14 cellular contexts compared by ENCODE assay signal in genomic region chr5:67799732-67800234, GRCh38.
DNase-seq lines count a peak whose midpoint lies in the region; ATAC-seq and TF ChIP-seq lines count a peak whose summit lies in the region.
"Had no signal": no experiment of that assay in that cellular context is flagged by ENCODE, and none has a peak within 500 bp of the region (broad histone marks: within the 10 kb centered on the region; RNA-seq: fewer than 3 reads in every experiment).

No MANE protein-coding gene starts in this region.

- H3K4me3 ChIP-seq in AG09309 (ENCODE audit: control insufficient read depth, low read depth, low read length) (no peak overlapping the region), brain microvascular endothelial cell (ENCODE audit: low read depth, low read length) (no peak overlapping the region)
- H3K4me3 ChIP-seq: GM12878 had no signal

- H3K9me3 Mint-ChIP-seq in activated naive CD4-positive, alpha-beta T cell treated with anti-CD3 and anti-CD28 coated beads for 36 hours: peaks cover 4% of the 10 kb centered on the region

- no peak overlapping the region for H3K27ac Mint-ChIP-seq in activated naive CD4-positive, alpha-beta T cell treated with anti-CD3 and anti-CD28 coated beads for 36 hours
- H3K27ac Mint-ChIP-seq: activated naive CD4-positive, alpha-beta T cell treated with anti-CD3 and anti-CD28 coated beads, Interleukin-2, amount 50 U/mL, for 24 hours had no signal

- H3K36me3 ChIP-seq in brain microvascular endothelial cell (replicated peaks): no peaks in the 10 kb centered on the region
- H3K36me3 ChIP-seq: WERI-Rb-1 had no signal

- CTCF ChIA-PET in activated naive CD4-positive, alpha-beta T cell treated with anti-CD3 and anti-CD28 coated beads for 36 hours (lab: Charles Lee): interaction anchor here (0.6 kb wide), 1 partner anchor 546 kb away, joined by 3 read pairs; no protein-coding TSS in a partner anchor

- no peak overlapping the region for H3K4me3 Mint-ChIP-seq in activated naive CD4-positive, alpha-beta T cell treated with anti-CD3 and anti-CD28 coated beads for 36 hours
- H3K4me3 Mint-ChIP-seq: activated naive CD4-positive, alpha-beta T cell treated with anti-CD3 and anti-CD28 coated beads, Interleukin-2, amount 50 U/mL, for 24 hours had no signal

- intact Hi-C loops in left ventricle myocardium superior (cut with micrococcal nuclease) (loop anchor here (10.0 kb wide), 1 partner anchor 105 kb away; no protein-coding TSS in a partner anchor), sciatic nerve (cut with DNase I) (no loop called here)
- intact Hi-C loops in activated naive CD4-positive, alpha-beta T cell treated with anti-CD3 and anti-CD28 coated beads for 36 hours (cut with micrococcal nuclease): no loop called here

- peak; percentile 51 for DNase-seq in AG09309 (ENCODE audit: low read depth)
- DNase-seq in brain microvascular endothelial cell: peak; percentile 44
- DNase-seq in left ventricle myocardium superior: peak; percentile 47
- DNase-seq in sciatic nerve (ENCODE audit: low spot score): peak; percentile 65
- no peak for DNase-seq in MV-4-11 (lab: John Stamatoyannopoulos, UW)
- no peak for DNase-seq in activated naive CD4-positive, alpha-beta T cell treated with anti-CD3 and anti-CD28 coated beads for 36 hours
- DNase-seq: DMS53, midbrain, WERI-Rb-1 had no signal

- no peaks in the 10 kb centered on the region for H3K27me3 ChIP-seq in brain microvascular endothelial cell (replicated peaks)

- in situ Hi-C loops in brain microvascular endothelial cell (cut with HindIII; ENCODE audit: low pct_ligation_motif_present, low sequenced_read_pairs): no loop called here

- ATAC-seq in left ventricle myocardium superior: peak; percentile 92
- ATAC-seq in sciatic nerve: peak; percentile 96
- no peak for ATAC-seq in HG02610 (IDR thresholded peaks at IDR 0.05; ENCODE audit: unreplicated experiment)
- no peak for ATAC-seq in GM19324 (IDR thresholded peaks at IDR 0.05; ENCODE audit: low FRiP score, unreplicated experiment)
- ATAC-seq: GM12878, SK-N-SH treated with all-trans-retinoic acid at 6 μM for 48 hours had no signal

- no peaks in the 10 kb centered on the region for H3K4me1 Mint-ChIP-seq in activated naive CD4-positive, alpha-beta T cell treated with anti-CD3 and anti-CD28 coated beads for 36 hours (ENCODE audit: low read depth)
- H3K4me1 Mint-ChIP-seq: activated naive CD4-positive, alpha-beta T cell treated with anti-CD3 and anti-CD28 coated beads, Interleukin-2, amount 50 U/mL, for 24 hours had no signal

- H3K36me3 Mint-ChIP-seq in activated naive CD4-positive, alpha-beta T cell treated with anti-CD3 and anti-CD28 coated beads for 36 hours (ENCODE audit: low read depth): no peaks in the 10 kb centered on the region
- H3K36me3 Mint-ChIP-seq: activated naive CD4-positive, alpha-beta T cell treated with anti-CD3 and anti-CD28 coated beads, Interleukin-2, amount 50 U/mL, for 24 hours had no signal

- TF ChIP-seq CTCF in AG09309 (IDR thresholded peaks at IDR 0.05; ENCODE audit: control insufficient read depth, insufficient read depth, low read depth, low read length, missing control alignments) (no peak), brain microvascular endothelial cell (IDR thresholded peaks at IDR 0.05; ENCODE audit: low read depth, low read length, missing control alignments) (no peak)

- no peaks in the 10 kb centered on the region for H3K27me3 Mint-ChIP-seq in activated naive CD4-positive, alpha-beta T cell treated with anti-CD3 and anti-CD28 coated beads for 36 hours (ENCODE audit: low read depth)

- no peak overlapping the region for H3K27ac ChIP-seq in brain microvascular endothelial cell
- H3K27ac ChIP-seq: WERI-Rb-1 had no signal

Comparison
In these comparisons a context has a peak if more than half of its experiments do, and no peak if none do; other contexts are left out.
1. DNase-seq: peak in AG09309 (single experiment), brain microvascular endothelial cell (single experiment), left ventricle myocardium superior (single experiment) and sciatic nerve (single experiment); none in MV-4-11 (single experiment) and activated naive CD4-positive, alpha-beta T cell treated with anti-CD3 and anti-CD28 coated beads for 36 hours (single experiment).
2. ATAC-seq: peak in left ventricle myocardium superior (single experiment) and sciatic nerve (single experiment); none in HG02610 (single experiment) and GM19324 (single experiment).